In the genomic region with DNA sequence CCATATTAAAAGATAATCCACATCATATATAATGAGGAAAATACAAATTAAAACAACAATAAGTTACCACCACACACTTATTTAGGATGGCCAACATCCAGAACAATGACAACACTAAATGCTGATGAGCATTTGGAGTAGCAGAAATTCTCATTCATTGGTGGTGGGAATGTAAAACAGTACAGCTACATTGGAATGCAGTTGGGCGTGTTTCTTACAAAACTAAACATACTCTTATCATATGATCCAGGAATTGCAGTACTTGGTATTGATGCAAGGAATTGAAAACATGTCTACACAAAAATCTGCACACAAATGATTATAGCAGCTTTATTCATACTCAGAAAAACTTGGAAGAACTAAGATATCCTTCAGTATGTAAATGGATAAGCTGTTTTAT, we compare ENCODE assay signal across 28 cellular contexts.
"Had no signal": no experiment of that assay in that cellular context is flagged by ENCODE, and none has a peak within 500 bp of the region (broad histone marks: within the 10 kb centered on the region; RNA-seq: fewer than 3 reads in every experiment).

No MANE protein-coding gene starts in this region.

- H3K9me3 ChIP-seq: colonic mucosa, pancreas, prostate gland, vagina had no signal

- H3K4me1 ChIP-seq: colonic mucosa, pancreas, prostate gland, upper lobe of left lung, vagina had no signal

- DNase-seq: activated CD4-positive, alpha-beta T cell treated with anti-CD3 and anti-CD28 coated beads for 36 hours; activated CD4-positive, CD25-positive, alpha-beta regulatory T cell; activated CD8-positive, alpha-beta memory T cell treated with anti-CD3 and anti-CD28 coated beads, Interleukin-2, amount 10 ng/mL, durations not matched to agents 7 days and 5 days; activated CD8-positive, alpha-beta T cell treated with anti-CD3 and anti-CD28 coated beads, Interleukin-2, amount 10 ng/mL, durations not matched to agents 7 days and 5 days; activated naive CD4-positive, alpha-beta T cell treated with Interleukin-2 at 50 U/mL for 16 hours; activated T-cell treated with anti-CD3 and anti-CD28 coated beads for 4 hours; activated T-cell treated with anti-CD3 and anti-CD28 coated beads, Interleukin-2, amount 50 U/mL, for 72 hours; aorta; colonic mucosa; effector memory CD4-positive, alpha-beta T cell; foreskin melanocyte; islet precursor cell; midbrain; naive thymus-derived CD4-positive, alpha-beta T cell; nucleus accumbens; pancreas; stimulated activated CD4-positive, alpha-beta T cell treated with anti-CD3 and anti-CD28 coated beads, Interleukin-1b, Interleukin-23, amount 100 ng/mL, for 48 hours; stimulated activated CD4-positive, alpha-beta T cell treated with anti-CD3 and anti-CD28 coated beads, Interleukin-4, amount 100 ng/mL, for 4 hours; stimulated activated CD8-positive, alpha-beta memory T cell treated with anti-CD3 and anti-CD28 coated beads, Interleukin-4, amount 100 ng/mL, for 48 hours; stimulated activated naive CD8-positive, alpha-beta T cell treated with anti-CD3 and anti-CD28 coated beads, Interleukin-15, amount 100 ng/mL, for 72 hours; substantia nigra; T-helper 1 cell; upper lobe of left lung had no signal

- H3K27ac ChIP-seq: colonic mucosa, pancreas, prostate gland, upper lobe of left lung, vagina had no signal

- H3K4me2 ChIP-seq: smooth muscle cell had no signal

- ATAC-seq: activated CD4-positive, alpha-beta T cell treated with anti-CD3 and anti-CD28 coated beads for 36 hours; activated CD8-positive, alpha-beta memory T cell treated with anti-CD3 and anti-CD28 coated beads, Interleukin-2, amount 10 ng/mL, durations not matched to agents 7 days and 5 days; activated CD8-positive, alpha-beta T cell treated with anti-CD3 and anti-CD28 coated beads, Interleukin-2, amount 10 ng/mL, durations not matched to agents 7 days and 5 days; activated T-cell treated with anti-CD3 and anti-CD28 coated beads, Interleukin-2, amount 50 U/mL, for 72 hours; esophagus mucosa; naive thymus-derived CD4-positive, alpha-beta T cell; pancreas; stimulated activated memory B cell treated with anti-CD40 and anti-IgM and Interleukin-4, amounts not matched to agents 10 μg/mL and 1 μg/mL and 100 μg/mL, for 72 hours; stimulated activated naive CD8-positive, alpha-beta T cell treated with anti-CD3 and anti-CD28 coated beads, Interleukin-15, amount 100 ng/mL, for 72 hours had no signal

- H3K36me3 ChIP-seq: colonic mucosa, pancreas, prostate gland, upper lobe of left lung, vagina had no signal

- H3K27me3 ChIP-seq: colonic mucosa, pancreas, upper lobe of left lung, vagina had no signal

- H3K4me3 ChIP-seq: colonic mucosa, pancreas, prostate gland, smooth muscle cell, upper lobe of left lung, vagina had no signal
